25 cellular contexts compared by ENCODE assay signal in the genomic region with DNA sequence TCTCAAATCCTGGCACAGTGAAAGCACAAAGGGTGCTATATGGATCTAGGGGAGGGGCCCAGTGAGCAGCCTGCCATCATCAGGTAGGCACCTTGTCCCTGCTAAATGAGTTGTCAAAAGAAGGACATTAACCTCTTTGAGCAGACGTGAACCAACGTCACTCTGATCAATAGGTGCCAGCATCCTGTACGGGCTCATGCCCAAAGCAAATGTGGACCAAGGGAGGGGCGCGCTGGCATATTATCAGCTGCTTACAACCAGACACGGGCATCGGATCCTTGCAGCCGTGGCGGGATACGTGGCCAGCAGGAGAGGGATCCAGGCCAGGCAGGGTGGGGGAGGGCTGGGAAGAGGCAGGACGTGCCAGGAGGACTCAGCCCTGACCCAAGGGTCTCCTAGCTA.
DNase-seq lines count a peak whose midpoint lies in the region; ATAC-seq and TF ChIP-seq lines count a peak whose summit lies in the region.
"Had no signal": no experiment of that assay in that cellular context is flagged by ENCODE, and none has a peak within 500 bp of the region (broad histone marks: within the 10 kb centered on the region; RNA-seq: fewer than 3 reads in every experiment).

No MANE protein-coding gene starts in this region.

- intact Hi-C loops in left colon (cut with DNase I, micrococcal nuclease), result no loop called here
- intact Hi-C loops in posterior vena cava (cut with DNase I), result no loop called here

- no peak for TF ChIP-seq CTCF in C4-2B (conservative IDR thresholded peaks at IDR 0.05)

- ATAC-seq in left colon (peak; percentile 90), HG03196 (IDR thresholded peaks at IDR 0.05; ENCODE audit: unreplicated experiment) (no peak)
- ATAC-seq: activated CD4-positive, CD25-positive, alpha-beta regulatory T cell treated with anti-CD3 and anti-CD28 coated beads, Interleukin-2, amount 50 U/mL, for 24 hours; esophagus mucosa; foreskin keratinocyte; stimulated activated naive CD8-positive, alpha-beta T cell treated with anti-CD3 and anti-CD28 coated beads, Interleukin-15, Interleukin-2, amounts not matched to agents 100 U/mL and 50 U/mL, for 24 hours; T-cell had no signal

- in situ Hi-C loops in KBM-7 (cut with MboI; ENCODE audit: low pct_unique_long_range_greater_than_20kb, low sequenced_read_pairs), result no loop called here

- peak overlapping the region; percentile 11; the same call in 1 of the 2 replicates for H3K27ac ChIP-seq in C4-2B
- H3K27ac ChIP-seq: BLaER1, foreskin keratinocyte, heart left ventricle, KMS-11, psoas muscle, thoracic aorta had no signal

- DNase-seq in NCI-H748 treated with DMSO at 0.1 percent for 48 hours (lab: John Stamatoyannopoulos, UW) (peak; percentile 45), left colon (peak; percentile 75 to 76), posterior vena cava (ENCODE audit: low spot score) (peak; percentile 63), KBM-7 (no peak), SW 1271 (lab: John Stamatoyannopoulos, UW) (no peak)
- DNase-seq: activated CD4-positive, alpha-beta T cell treated with anti-CD3 and anti-CD28 coated beads, Interleukin-2, amount 50 U/mL, for 48 hours; activated CD8-positive, alpha-beta memory T cell treated with anti-CD3 and anti-CD28 coated beads, Interleukin-2, amount 50 U/mL, for 4 hours; anterior cingulate cortex; Caco-2; caudate nucleus; endodermal cell; foreskin keratinocyte; heart left ventricle; kidney glomerular epithelial cell; NCI-H510A treated with DMSO at 0.1 percent for 48 hours; psoas muscle; stimulated activated naive CD8-positive, alpha-beta T cell treated with anti-CD3 and anti-CD28 coated beads, Interleukin-15, Interleukin-2, amounts not matched to agents 100 U/mL and 50 U/mL, for 24 hours; T-cell had no signal

Comparison
In these comparisons a context has a peak if more than half of its experiments do, and no peak if none do; other contexts are left out.
1. DNase-seq: peak in NCI-H748 treated with DMSO at 0.1 percent for 48 hours (single experiment), left colon (2 of 2) and posterior vena cava (single experiment); none in KBM-7 (single experiment) and SW 1271 (0 of 2).